ENCODE assay signal across 9 cellular contexts in the genomic region with DNA sequence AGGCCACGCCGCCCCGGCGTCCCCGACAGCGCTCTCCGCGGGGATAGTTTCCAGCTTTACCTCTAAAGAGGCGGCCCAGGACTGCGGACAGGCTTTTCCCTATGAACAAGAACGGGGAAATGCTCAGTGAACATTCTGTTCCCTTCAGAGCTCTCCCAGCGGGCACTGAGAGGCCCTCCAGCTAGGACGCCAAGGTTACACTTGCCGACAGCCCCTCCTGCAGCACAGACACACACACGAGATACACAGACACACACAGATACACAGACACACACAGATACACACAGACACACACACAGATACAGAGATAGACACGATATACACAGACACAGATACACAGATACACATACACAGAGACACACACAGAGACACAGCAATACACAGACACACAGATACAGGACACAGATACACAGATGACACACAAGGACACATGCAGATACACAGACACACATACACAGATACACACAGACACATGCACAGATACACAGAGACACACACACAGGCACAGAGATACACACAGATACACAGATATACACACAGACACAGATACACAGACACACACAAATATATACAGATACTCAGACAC. TPM values are rescaled to one million over a fixed set of nuclear protein-coding genes. Genes with fewer than 3 reads are reported as not detected.
A peak's percentile ranks its signal among the peaks of the same experiment; 100 is the strongest.
DNase-seq lines count a peak whose midpoint lies in the region; ATAC-seq and TF ChIP-seq lines count a peak whose summit lies in the region.
"Had no signal": no experiment of that assay in that cellular context is flagged by ENCODE, and none has a peak within 500 bp of the region (broad histone marks: within the 10 kb centered on the region; RNA-seq: fewer than 3 reads in every experiment).

No MANE protein-coding gene starts in this region.

- CTCF ChIA-PET in PC-3 (lab: Charles Lee) = no interaction called here

- H3K27ac ChIP-seq in PC-3 (ENCODE audit: low read length) = no peak overlapping the region

- H2AFZ ChIP-seq in PC-3 (ENCODE audit: low read length) = peak overlapping the region; percentile 56; the same call in 1 of the 2 replicates

- no peaks in the 10 kb centered on the region for H3K36me3 ChIP-seq in PC-3 (ENCODE audit: low read depth, low read length)

- POLR2A ChIA-PET in PC-3 (lab: Charles Lee; ENCODE audit: unreplicated experiment) = no interaction called here

- intact Hi-C loops in CD14-positive monocyte (cut with micrococcal nuclease) = no loop called here
- intact Hi-C loops in PC-3 (cut with micrococcal nuclease) = no loop called here

- H3F3A ChIP-seq in PC-3 (ENCODE audit: low read length, unreplicated experiment) = no peaks in the 10 kb centered on the region

- no TSS peak for BruUV-seq in PC-3 (replicated peaks; lab: Mats Ljungman, UMichigan)

- ATAC-seq in PC-3 = no peak
- no peak for ATAC-seq in HG03175 (IDR thresholded peaks at IDR 0.05; ENCODE audit: unreplicated experiment)
- no peak for ATAC-seq in GM19328 (IDR thresholded peaks at IDR 0.05; ENCODE audit: unreplicated experiment)

- DNase-seq in CD14-positive monocyte (ENCODE audit: low spot score) (no peak), PC-3 (no peak), glutamatergic neuron (no peak), retinal pigment epithelial cell (ENCODE audit: low read depth) (no peak), RPMI8226 (no peak), HCEC 1CT (no peak)
- DNase-seq: DND-41 had no signal

- H3K36me3 Mint-ChIP-seq in CD14-positive monocyte = peaks cover 3 to 9% of the 10 kb centered on the region in 2 donors
- H3K36me3 Mint-ChIP-seq in glutamatergic neuron (ENCODE audit: unreplicated experiment) = no peaks in the 10 kb centered on the region

- H3K4me1 Mint-ChIP-seq in CD14-positive monocyte (peaks cover 32% of the 10 kb centered on the region), glutamatergic neuron (ENCODE audit: low read depth, unreplicated experiment) (peaks cover 34% of the 10 kb centered on the region)

- peaks cover 0 to 40% (median 29%) of the 10 kb centered on the region in 7 donors for H3K9me3 Mint-ChIP-seq in CD14-positive monocyte
- peaks cover 22% of the 10 kb centered on the region for H3K9me3 Mint-ChIP-seq in glutamatergic neuron (ENCODE audit: unreplicated experiment)

- H3K9me3 ChIP-seq in PC-3 (ENCODE audit: low read length) = no peaks in the 10 kb centered on the region

- H3K9me2 ChIP-seq in PC-3 (replicated peaks; ENCODE audit: low read length) = no peaks in the 10 kb centered on the region

- no peak overlapping the region for H3K9ac ChIP-seq in PC-3 (ENCODE audit: low read length)

- peaks cover 63 to 76% (median 70%) of the 10 kb centered on the region in 3 donors for H3K27me3 Mint-ChIP-seq in CD14-positive monocyte (ENCODE audit: low read depth in 3 of 3)
- H3K27me3 Mint-ChIP-seq in glutamatergic neuron (ENCODE audit: unreplicated experiment) = peaks cover 30% of the 10 kb centered on the region

- H3K27ac Mint-ChIP-seq in CD14-positive monocyte (no peak overlapping the region), glutamatergic neuron (ENCODE audit: unreplicated experiment) (peak overlapping the region; percentile 23)

- H4K20me1 ChIP-seq in PC-3 (ENCODE audit: low read length) = no peaks in the 10 kb centered on the region

- peaks cover 7% of the 10 kb centered on the region; the same call in 1 of the 2 replicates for H3K27me3 ChIP-seq in PC-3 (ENCODE audit: low read length)

- no peak for TF ChIP-seq CTCF in CD14-positive monocyte (IDR thresholded peaks at IDR 0.05)
- no peak for TF ChIP-seq CTCF in PC-3 (conservative IDR thresholded peaks at IDR 0.05; ENCODE audit: low read depth, low read length)
- TF ChIP-seq CTCF in glutamatergic neuron (IDR thresholded peaks at IDR 0.05; ENCODE audit: partially characterized antibody, unreplicated experiment) = no peak
- no peak for TF ChIP-seq CTCF in retinal pigment epithelial cell (conservative IDR thresholded peaks at IDR 0.05; ENCODE audit: low read depth, low read length)

- no peaks in the 10 kb centered on the region for H3K79me2 ChIP-seq in PC-3 (ENCODE audit: low read length)

- H3K4me2 ChIP-seq in PC-3 (ENCODE audit: low read length) = peak overlapping the region; percentile 63

- H3K4me1 ChIP-seq in PC-3 (ENCODE audit: insufficient read depth, low read length) = peaks cover 6% of the 10 kb centered on the region

- H3K4me3 Mint-ChIP-seq in CD14-positive monocyte = peak overlapping the region; percentile 1 to 74
- H3K4me3 Mint-ChIP-seq in glutamatergic neuron (ENCODE audit: unreplicated experiment) = peak overlapping the region; percentile 81

- H3K4me3 ChIP-seq in PC-3 (ENCODE audit: low read length) (peak overlapping the region; percentile 39; the same call in 1 of the 2 replicates), retinal pigment epithelial cell (ENCODE audit: low read length) (peak overlapping the region; percentile 39)

RNA-seq across cellular contexts. Expression of gene OCA2, which starts 0.5 kb away (rescaled TPM):
- not detected for polyA plus RNA-seq in CD14-positive monocyte
- not detected in 2 replicates for total RNA-seq in PC-3 (2014; rRNA removed)
- total RNA-seq in glutamatergic neuron (ENCODE audit: unreplicated experiment) = 1.7 TPM
